18 cellular contexts compared by ENCODE assay signal in the genomic region with DNA sequence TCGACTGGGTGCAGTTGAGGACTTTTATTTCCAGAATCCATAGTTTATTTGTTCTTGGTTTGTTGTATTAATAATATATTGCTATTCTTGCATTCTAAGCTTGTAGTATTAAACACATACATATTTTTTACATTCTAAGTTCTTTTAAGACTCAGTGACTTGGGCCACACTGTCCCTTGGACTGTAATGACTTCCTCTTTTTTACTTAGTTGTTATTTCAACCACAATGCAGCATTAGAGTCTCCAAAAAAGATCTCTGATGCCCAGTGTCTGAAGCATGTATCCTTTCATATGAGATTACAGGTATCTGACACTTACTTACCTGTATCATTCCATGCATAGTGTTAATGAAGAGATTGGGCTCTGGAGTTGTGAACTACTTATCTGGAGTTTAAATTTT.
DNase-seq lines count a peak whose midpoint lies in the region; ATAC-seq and TF ChIP-seq lines count a peak whose summit lies in the region.
"Had no signal": no experiment of that assay in that cellular context is flagged by ENCODE, and none has a peak within 500 bp of the region (broad histone marks: within the 10 kb centered on the region; RNA-seq: fewer than 3 reads in every experiment).

No MANE protein-coding gene starts in this region.

- H3K4me3 Mint-ChIP-seq in immature natural killer cell (no peak overlapping the region), type B pancreatic cell (no peak overlapping the region)
- H3K4me3 Mint-ChIP-seq in activated T-helper 1 cell treated with anti-CD3 and anti-CD28 coated beads, Interleukin-12 subunit alpha, Interleukin-12 subunit beta, Interleukin-2, Interleukin-4 antibody, amounts not matched to agents 30 ng/mL and 10 ng/mL and 1 ng/mL, durations not matched to agents 14 hours and 24 hours and 36 hours, result no peak overlapping the region
- H3K4me3 Mint-ChIP-seq: naive B cell had no signal

- no peak for DNase-seq in immature natural killer cell
- no peak for DNase-seq in type B pancreatic cell (ENCODE audit: extremely low spot score, unreplicated experiment)
- DNase-seq in ureter (ENCODE audit: low spot score), result no peak
- DNase-seq in activated T-helper 1 cell treated with anti-CD3 and anti-CD28 coated beads, Interleukin-12 subunit alpha, Interleukin-12 subunit beta, Interleukin-2, Interleukin-4 antibody, amounts not matched to agents 30 ng/mL and 10 ng/mL and 1 ng/mL, durations not matched to agents 14 hours and 24 hours and 36 hours (ENCODE audit: low spot score), result no peak
- DNase-seq: activated CD4-positive, alpha-beta T cell treated with anti-CD3 and anti-CD28 coated beads for 4 hours; caudate nucleus; effector memory CD4-positive, alpha-beta T cell; left ventricle myocardium superior; naive B cell; NCI-H1092 treated with DMSO at 0.1 percent for 48 hours; NCI-H2227 treated with DMSO at 0.1 percent for 48 hours; Peyer's patch; T-helper 2 cell had no signal

- H3K9ac ChIP-seq in SU-DHL-6 (ENCODE audit: low read length), result no peak overlapping the region
- H3K9ac ChIP-seq: BLaER1 had no signal

- H3K27me3 Mint-ChIP-seq in immature natural killer cell (ENCODE audit: low read depth in 3 of 3) (peaks cover 0 to 2% (median 0%) of the 10 kb centered on the region in 3 donors), type B pancreatic cell (no peaks in the 10 kb centered on the region)
- H3K27me3 Mint-ChIP-seq in activated T-helper 1 cell treated with anti-CD3 and anti-CD28 coated beads, Interleukin-12 subunit alpha, Interleukin-12 subunit beta, Interleukin-2, Interleukin-4 antibody, amounts not matched to agents 30 ng/mL and 10 ng/mL and 1 ng/mL, durations not matched to agents 14 hours and 24 hours and 36 hours (ENCODE audit: insufficient read depth), result no peaks in the 10 kb centered on the region
- H3K27me3 Mint-ChIP-seq: naive B cell had no signal

- intact Hi-C loops in activated T-helper 1 cell treated with anti-CD3 and anti-CD28 coated beads, Interleukin-12 subunit alpha, Interleukin-12 subunit beta, Interleukin-2, Interleukin-4 antibody, amounts not matched to agents 30 ng/mL and 10 ng/mL and 1 ng/mL, durations not matched to agents 14 hours and 24 hours and 36 hours (cut with micrococcal nuclease), result no loop called here

- H3K79me2 ChIP-seq in SU-DHL-6 (ENCODE audit: insufficient read depth, low read length), result no peaks in the 10 kb centered on the region

- no peaks in the 10 kb centered on the region for H3F3A ChIP-seq in SU-DHL-6 (ENCODE audit: insufficient read depth)

- H3K9me2 ChIP-seq in SU-DHL-6 (replicated peaks; ENCODE audit: insufficient read depth, low read length), result no peaks in the 10 kb centered on the region

- no peak overlapping the region for H3K27ac ChIP-seq in SU-DHL-6 (ENCODE audit: low read depth, low read length)
- H3K27ac ChIP-seq: BLaER1, Peyer's patch had no signal

- no peak for TF ChIP-seq CTCF in SU-DHL-6 (IDR thresholded peaks at IDR 0.05; ENCODE audit: insufficient read depth, low read length, poor library complexity, severe bottlenecking)
- no peak for TF ChIP-seq CTCF in type B pancreatic cell (conservative IDR thresholded peaks at IDR 0.05)

- no peaks in the 10 kb centered on the region for H3K27me3 ChIP-seq in SU-DHL-6 (ENCODE audit: low read length)
- H3K27me3 ChIP-seq: BLaER1, Peyer's patch had no signal

- H3K4me2 ChIP-seq in SU-DHL-6 (ENCODE audit: low read depth, low read length, poor library complexity, severe bottlenecking), result peak overlapping the region; percentile 7
- H3K4me2 ChIP-seq: BLaER1 had no signal

- peak overlapping the region; percentile 51 for H2AFZ ChIP-seq in SU-DHL-6 (ENCODE audit: low read depth, low read length, severe bottlenecking)

- no peaks in the 10 kb centered on the region for H4K20me1 ChIP-seq in SU-DHL-6 (ENCODE audit: low read depth, low read length)
- H4K20me1 ChIP-seq: BLaER1 had no signal

- ATAC-seq in GM18870 (IDR thresholded peaks at IDR 0.05; ENCODE audit: unreplicated experiment) (peak; percentile 68), HG02642 (IDR thresholded peaks at IDR 0.05; ENCODE audit: poor library complexity, unreplicated experiment) (peak; percentile 55), HG03565 (IDR thresholded peaks at IDR 0.05; ENCODE audit: unreplicated experiment) (peak; percentile 81)
- ATAC-seq: left ventricle myocardium superior had no signal

- no peaks in the 10 kb centered on the region for H3K36me3 Mint-ChIP-seq in immature natural killer cell
- no peaks in the 10 kb centered on the region for H3K36me3 Mint-ChIP-seq in type B pancreatic cell
- H3K36me3 Mint-ChIP-seq in activated T-helper 1 cell treated with anti-CD3 and anti-CD28 coated beads, Interleukin-12 subunit alpha, Interleukin-12 subunit beta, Interleukin-2, Interleukin-4 antibody, amounts not matched to agents 30 ng/mL and 10 ng/mL and 1 ng/mL, durations not matched to agents 14 hours and 24 hours and 36 hours (ENCODE audit: low read depth), result no peaks in the 10 kb centered on the region
- H3K36me3 Mint-ChIP-seq: naive B cell had no signal

- H3K9me3 ChIP-seq in SU-DHL-6 (ENCODE audit: insufficient read depth, low read length), result 0 out of 2 replicates have a peak, but pooled peaks cover 4% of the 10 kb centered on the region
- H3K9me3 ChIP-seq: BLaER1, Peyer's patch had no signal

- no peak overlapping the region for H3K4me3 ChIP-seq in SU-DHL-6 (ENCODE audit: insufficient read depth, low read length, poor library complexity, severe bottlenecking)
- H3K4me3 ChIP-seq: BLaER1, Peyer's patch had no signal

- H3K9me3 Mint-ChIP-seq in immature natural killer cell, result peaks cover 8 to 48% (median 18%) of the 10 kb centered on the region in 6 donors
- H3K9me3 Mint-ChIP-seq in type B pancreatic cell, result no peaks in the 10 kb centered on the region
- peaks cover 5% of the 10 kb centered on the region for H3K9me3 Mint-ChIP-seq in activated T-helper 1 cell treated with anti-CD3 and anti-CD28 coated beads, Interleukin-12 subunit alpha, Interleukin-12 subunit beta, Interleukin-2, Interleukin-4 antibody, amounts not matched to agents 30 ng/mL and 10 ng/mL and 1 ng/mL, durations not matched to agents 14 hours and 24 hours and 36 hours

- H3K27ac Mint-ChIP-seq in immature natural killer cell, result no peak overlapping the region
- no peak overlapping the region for H3K27ac Mint-ChIP-seq in type B pancreatic cell
- H3K27ac Mint-ChIP-seq in activated T-helper 1 cell treated with anti-CD3 and anti-CD28 coated beads, Interleukin-12 subunit alpha, Interleukin-12 subunit beta, Interleukin-2, Interleukin-4 antibody, amounts not matched to agents 30 ng/mL and 10 ng/mL and 1 ng/mL, durations not matched to agents 14 hours and 24 hours and 36 hours, result no peak overlapping the region
- H3K27ac Mint-ChIP-seq: naive B cell had no signal

- no peaks in the 10 kb centered on the region for H3K36me3 ChIP-seq in SU-DHL-6 (ENCODE audit: low read length)
- H3K36me3 ChIP-seq: BLaER1, Peyer's patch had no signal

- H3K4me1 Mint-ChIP-seq in immature natural killer cell (no peaks in the 10 kb centered on the region), type B pancreatic cell (ENCODE audit: unreplicated experiment) (no peaks in the 10 kb centered on the region)
- no peaks in the 10 kb centered on the region for H3K4me1 Mint-ChIP-seq in activated T-helper 1 cell treated with anti-CD3 and anti-CD28 coated beads, Interleukin-12 subunit alpha, Interleukin-12 subunit beta, Interleukin-2, Interleukin-4 antibody, amounts not matched to agents 30 ng/mL and 10 ng/mL and 1 ng/mL, durations not matched to agents 14 hours and 24 hours and 36 hours (ENCODE audit: low read depth)
- H3K4me1 Mint-ChIP-seq: naive B cell had no signal
